ENCODE assay signal across 8 cellular contexts in genomic region chr9:83978992-83979811, GRCh38. TPM values are rescaled to one million over a fixed set of nuclear protein-coding genes. Genes with fewer than 3 reads are reported as not detected.
A peak's percentile ranks its signal among the peaks of the same experiment; 100 is the strongest.
DNase-seq lines count a peak whose midpoint lies in the region; ATAC-seq and TF ChIP-seq lines count a peak whose summit lies in the region.

No MANE protein-coding gene starts in this region.

- intact Hi-C loops in left ventricle myocardium inferior (cut with micrococcal nuclease): no loop called here

- H3K27ac Mint-ChIP-seq in T-helper 17 cell (peak overlapping the region; percentile 98), progenitor cell of endocrine pancreas (peak overlapping the region; percentile 100), type B pancreatic cell (peak overlapping the region; percentile 100)

- H3K36me3 Mint-ChIP-seq in T-helper 17 cell (ENCODE audit: low read depth) (peaks cover 19% of the 10 kb centered on the region), progenitor cell of endocrine pancreas (ENCODE audit: insufficient read depth) (peaks cover 41% of the 10 kb centered on the region), type B pancreatic cell (peaks cover 47% of the 10 kb centered on the region)

- DNase-seq in COLO668 (lab: John Stamatoyannopoulos, UW; ENCODE audit: unreplicated experiment) (peak; percentile 85), NAMALWA (ENCODE audit: low spot score) (peak; percentile 86), T-helper 17 cell (peak; percentile 72 to 81 (median 79)), amniotic stem cell (lab: John Stamatoyannopoulos, UW) (peak; percentile 41), left ventricle myocardium inferior (peak; percentile 86), progenitor cell of endocrine pancreas (ENCODE audit: low spot score, unreplicated experiment) (peak; percentile 58), type B pancreatic cell (ENCODE audit: extremely low spot score, unreplicated experiment) (peak; percentile 84)

- peaks cover 37% of the 10 kb centered on the region for H3K36me3 ChIP-seq in left ventricle myocardium inferior

- H3K9me3 ChIP-seq in T-helper 17 cell (ENCODE audit: control insufficient read depth, low read length, poor library complexity, severe bottlenecking) (no peaks in the 10 kb centered on the region), left ventricle myocardium inferior (replicated peaks) (no peaks in the 10 kb centered on the region)

- no peak for TF ChIP-seq CTCF in left ventricle myocardium inferior (IDR thresholded peaks at IDR 0.05; ENCODE audit: borderline replicate concordance)
- no peak for TF ChIP-seq CTCF in progenitor cell of endocrine pancreas (IDR thresholded peaks at IDR 0.05; ENCODE audit: unreplicated experiment)
- TF ChIP-seq CTCF in type B pancreatic cell (conservative IDR thresholded peaks at IDR 0.05): no peak

- H3K4me1 ChIP-seq in left ventricle myocardium inferior: peaks cover 85% of the 10 kb centered on the region

- H3K27me3 ChIP-seq in left ventricle myocardium inferior (ENCODE audit: low read depth): no peaks in the 10 kb centered on the region

- peak overlapping the region; percentile 98 for H3K27ac ChIP-seq in left ventricle myocardium inferior (replicated peaks)

- ATAC-seq in GM21723 (IDR thresholded peaks at IDR 0.05; ENCODE audit: unreplicated experiment): peak; percentile 31
- ATAC-seq in T-helper 17 cell: peak; percentile 53

- H3K9me3 Mint-ChIP-seq in progenitor cell of endocrine pancreas (ENCODE audit: low read depth) (no peaks in the 10 kb centered on the region), type B pancreatic cell (no peaks in the 10 kb centered on the region)

- peak overlapping the region; percentile 99 for H3K4me3 Mint-ChIP-seq in T-helper 17 cell
- H3K4me3 Mint-ChIP-seq in progenitor cell of endocrine pancreas (ENCODE audit: low read depth): peak overlapping the region; percentile 98
- peak overlapping the region; percentile 97 for H3K4me3 Mint-ChIP-seq in type B pancreatic cell

- H3K27me3 Mint-ChIP-seq in T-helper 17 cell (no peaks in the 10 kb centered on the region), progenitor cell of endocrine pancreas (no peaks in the 10 kb centered on the region), type B pancreatic cell (peaks cover 3% of the 10 kb centered on the region)

- peak overlapping the region; percentile 97 for H3K4me3 ChIP-seq in left ventricle myocardium inferior

- H3K4me1 Mint-ChIP-seq in T-helper 17 cell (peaks cover 52% of the 10 kb centered on the region), progenitor cell of endocrine pancreas (ENCODE audit: low read depth) (peaks cover 34% of the 10 kb centered on the region), type B pancreatic cell (ENCODE audit: unreplicated experiment) (peaks cover 47% of the 10 kb centered on the region)

RNA-seq across cellular contexts. Expression of gene HNRNPK, which starts 0.8 kb away (rescaled TPM):
- total RNA-seq in T-helper 17 cell (100 to 1,000 TPM; 612 to 613 TPM), left ventricle myocardium inferior (261 TPM), progenitor cell of endocrine pancreas (716 and 720 TPM in 2 replicates), type B pancreatic cell (ENCODE audit: low replicate concordance) (524 and 673 TPM in 2 replicates)

RNA-seq across cellular contexts. Expression of gene RMI1, which starts 1.4 kb away (rescaled TPM):
- total RNA-seq in T-helper 17 cell (1 to 10 TPM in 1 of 2 donors, under 1 TPM in 1; 0.89 to 2.7 TPM), left ventricle myocardium inferior (5.2 TPM), progenitor cell of endocrine pancreas (17.0 and 19.0 TPM in 2 replicates), type B pancreatic cell (ENCODE audit: low replicate concordance) (13.0 and 20.3 TPM in 2 replicates)

RNA-seq across cellular contexts. Expression of gene KIF27, which starts 58.0 kb away (rescaled TPM):
- total RNA-seq in T-helper 17 cell (1 to 10 TPM; 4.9 to 7.2 TPM), left ventricle myocardium inferior (4.1 TPM), progenitor cell of endocrine pancreas (22.5 and 24.6 TPM in 2 replicates), type B pancreatic cell (ENCODE audit: low replicate concordance) (9.3 and 13.3 TPM in 2 replicates)

Comparison
In these comparisons a context has a peak if more than half of its experiments do, and no peak if none do; other contexts are left out.
1. Peak in every context shown above with its lines: DNase-seq, ATAC-seq, H3K4me3 ChIP-seq and H3K27ac ChIP-seq.